1 cellular context compared by ENCODE assay signal in genomic region chr2:9400268-9401058, GRCh38.
TF ChIP-seq lines count a peak whose summit lies in the region.

No MANE protein-coding gene starts in this region.

TF ChIP-seq in K562, 482 proteins besides CTCF, POLR2A, EP300 and RAD21:
- no peak for TF ChIP-seq PBX2 (CRISPR knock-in tag; IDR thresholded peaks at IDR 0.05; ENCODE audit: low read depth)
- TF ChIP-seq PBX2 (tag; conservative IDR thresholded peaks at IDR 0.05; ENCODE audit: low read depth), result 0 out of 2 replicates have a peak, but pooled peaks have one; percentile 24
- peak; percentile 54 for TF ChIP-seq MEIS2 (IDR thresholded peaks at IDR 0.05; ENCODE audit: partially characterized antibody)
- no peak for TF ChIP-seq ATF1 (CRISPR knock-in tag; IDR thresholded peaks at IDR 0.05)
- TF ChIP-seq ATF1 (tag; IDR thresholded peaks at IDR 0.05), result no peak
- peak; percentile 83 for TF ChIP-seq ZNF263 (CRISPR knock-in tag; IDR thresholded peaks at IDR 0.05; ENCODE audit: borderline replicate concordance)
- TF ChIP-seq PKNOX1 (IDR thresholded peaks at IDR 0.05), result 0 out of 2 replicates have a peak, but pooled peaks have one; percentile 11
- TF ChIP-seq, protein P1, sequence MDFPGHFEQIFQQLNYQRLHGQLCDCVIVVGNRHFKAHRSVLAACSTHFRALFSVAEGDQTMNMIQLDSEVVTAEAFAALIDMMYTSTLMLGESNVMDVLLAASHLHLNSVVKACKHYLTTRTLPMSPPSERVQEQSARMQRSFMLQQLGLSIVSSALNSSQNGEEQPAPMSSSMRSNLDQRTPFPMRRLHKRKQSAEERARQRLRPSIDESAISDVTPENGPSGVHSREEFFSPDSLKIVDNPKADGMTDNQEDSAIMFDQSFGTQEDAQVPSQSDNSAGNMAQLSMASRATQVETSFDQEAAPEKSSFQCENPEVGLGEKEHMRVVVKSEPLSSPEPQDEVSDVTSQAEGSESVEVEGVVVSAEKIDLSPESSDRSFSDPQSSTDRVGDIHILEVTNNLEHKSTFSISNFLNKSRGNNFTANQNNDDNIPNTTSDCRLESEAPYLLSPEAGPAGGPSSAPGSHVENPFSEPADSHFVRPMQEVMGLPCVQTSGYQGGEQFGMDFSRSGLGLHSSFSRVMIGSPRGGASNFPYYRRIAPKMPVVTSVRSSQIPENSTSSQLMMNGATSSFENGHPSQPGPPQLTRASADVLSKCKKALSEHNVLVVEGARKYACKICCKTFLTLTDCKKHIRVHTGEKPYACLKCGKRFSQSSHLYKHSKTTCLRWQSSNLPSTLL (IDR thresholded peaks at IDR 0.05), result no peak
- TF ChIP-seq ZNF449 (CRISPR knock-in tag; IDR thresholded peaks at IDR 0.05), result no peak
